8 cellular contexts compared by ENCODE assay signal in the genomic region with DNA sequence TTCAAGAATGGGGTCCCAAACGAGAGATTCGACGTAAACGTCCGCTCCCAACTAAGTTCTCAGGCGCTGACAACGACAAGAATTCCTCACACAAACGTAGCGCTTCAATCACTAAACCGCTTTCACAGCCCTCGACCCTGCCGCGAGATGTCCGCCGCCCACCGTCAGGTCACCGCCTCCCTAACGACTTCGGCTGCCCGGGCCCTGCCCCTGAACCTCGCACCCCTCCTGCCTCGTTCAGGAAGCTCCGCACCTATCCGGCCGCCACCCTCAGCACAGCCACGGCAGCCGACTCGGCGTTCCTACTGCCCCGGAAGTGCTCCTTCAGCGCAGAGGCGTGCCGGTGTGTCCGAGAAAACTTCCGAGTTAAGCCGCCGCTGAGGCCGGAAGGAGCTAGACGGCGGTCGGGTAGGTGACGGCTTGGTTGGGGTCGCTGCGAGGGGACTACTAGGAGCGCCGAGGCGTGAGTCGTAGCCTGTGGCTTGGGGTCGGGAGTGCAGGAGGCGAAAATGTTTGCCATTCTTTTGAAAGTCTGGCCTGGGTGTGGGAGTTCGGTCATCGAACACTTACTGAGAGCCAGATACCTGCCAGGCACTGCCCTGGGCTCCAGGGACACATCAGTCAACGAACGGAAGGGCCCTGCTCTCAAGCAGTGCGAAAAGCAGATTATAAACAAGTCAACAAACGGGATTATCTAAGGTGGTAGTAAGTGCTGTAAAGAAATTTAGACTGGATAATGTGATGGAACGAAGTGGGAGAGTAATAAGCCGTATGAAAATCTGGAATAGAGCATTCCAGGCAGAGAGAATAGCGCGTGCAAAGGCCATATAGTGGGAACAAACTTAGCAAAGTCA. TPM values are rescaled to one million over a fixed set of nuclear protein-coding genes. Genes with fewer than 3 reads are reported as not detected.
DNase-seq lines count a peak whose midpoint lies in the region; ATAC-seq and TF ChIP-seq lines count a peak whose summit lies in the region.

Gene FAM114A2 (minus strand): TSS at position 307 of the 854 bp plus-strand sequence. CDS start 3,957 bp downstream, outside the sequence.
Gene MFAP3 (plus strand): TSS at position 364 of the 854 bp plus-strand sequence. CDS start 10,756 bp downstream, outside the sequence.

- peak; percentile 73 for TF ChIP-seq POLR2A in ovary (IDR thresholded peaks at IDR 0.05)

- no peaks in the 10 kb centered on the region for H4K20me1 ChIP-seq in SU-DHL-6 (ENCODE audit: low read depth, low read length)

- intact Hi-C loops in Right ventricle myocardium inferior (cut with DNase I) = loop anchor here (5.0 kb wide), 1 partner anchor 37 kb away; no protein-coding TSS in a partner anchor
- intact Hi-C loops in ovary (cut with DNase I) = no loop called here

- H3K79me2 ChIP-seq in SU-DHL-6 (ENCODE audit: insufficient read depth, low read length) = peaks cover 37% of the 10 kb centered on the region

- peak within 1 kb of the TSS; percentile 92 for H3K4me3 Mint-ChIP-seq in activated naive CD8-positive, alpha-beta T cell treated with anti-CD3 and anti-CD28 coated beads, Interleukin-2, amount 10 ng/mL, durations not matched to agents 7 days and 5 days

- no peak for TF ChIP-seq EP300 in ovary (IDR thresholded peaks at IDR 0.05)

- no peaks in the 10 kb centered on the region for H3K9me2 ChIP-seq in SU-DHL-6 (replicated peaks; ENCODE audit: insufficient read depth, low read length)

- H3K4me2 ChIP-seq in SU-DHL-6 (ENCODE audit: low read depth, low read length, poor library complexity, severe bottlenecking) = peak within 1 kb of the TSS; percentile 66

- WGBS in ovary, 3 donors = 0% methylated on average over 57 to 60 of the region's 60 CpGs
- WGBS in thymus = 2% methylated on average over 60 of the region's 60 CpGs

- peak within 1 kb of the TSS; percentile 77 for H2AFZ ChIP-seq in SU-DHL-6 (ENCODE audit: low read depth, low read length, severe bottlenecking)

- POLR2A ChIA-PET in activated naive CD8-positive, alpha-beta T cell treated with anti-CD3 and anti-CD28 coated beads, Interleukin-2, amount 10 ng/mL, durations not matched to agents 7 days and 5 days (lab: Charles Lee) = interaction anchor here (0.6 to 3.1 kb wide), 16 partner anchors 10 to 608 kb away, joined by 3 to 31 read pairs (median 4); partner anchors contain the start of gene GALNT10

- peak within 1 kb of the TSS; percentile 96 for H3K27ac Mint-ChIP-seq in activated naive CD8-positive, alpha-beta T cell treated with anti-CD3 and anti-CD28 coated beads, Interleukin-2, amount 10 ng/mL, durations not matched to agents 7 days and 5 days

- H3K4me3 ChIP-seq in GM12865 (ENCODE audit: low read depth, low read length) (peak within 1 kb of the TSS; percentile 99), SU-DHL-6 (ENCODE audit: insufficient read depth, low read length, poor library complexity, severe bottlenecking) (peak within 1 kb of the TSS; percentile 62), ovary (peak within 1 kb of the TSS; percentile 78), thymus (ENCODE audit: low read length) (peak within 1 kb of the TSS; percentile 59)

- peaks cover 4% of the 10 kb centered on the region for H3K4me1 ChIP-seq in ovary (ENCODE audit: insufficient read depth)
- no peaks in the 10 kb centered on the region for H3K4me1 ChIP-seq in thymus (ENCODE audit: control insufficient read depth, insufficient read depth, low read length)

- no peaks in the 10 kb centered on the region for H3K9me3 Mint-ChIP-seq in activated naive CD8-positive, alpha-beta T cell treated with anti-CD3 and anti-CD28 coated beads, Interleukin-2, amount 10 ng/mL, durations not matched to agents 7 days and 5 days

- H3K27me3 ChIP-seq in SU-DHL-6 (ENCODE audit: low read length) = no peaks in the 10 kb centered on the region
- H3K27me3 ChIP-seq in ovary = no peaks in the 10 kb centered on the region
- no peaks in the 10 kb centered on the region for H3K27me3 ChIP-seq in thymus (ENCODE audit: control insufficient read depth, insufficient read depth)

- H3K36me3 ChIP-seq in SU-DHL-6 (ENCODE audit: low read length) (no peaks in the 10 kb centered on the region), ovary (no peaks in the 10 kb centered on the region), thymus (ENCODE audit: control insufficient read depth, insufficient read depth) (no peaks in the 10 kb centered on the region)

- no peaks in the 10 kb centered on the region for H3K27me3 Mint-ChIP-seq in activated naive CD8-positive, alpha-beta T cell treated with anti-CD3 and anti-CD28 coated beads, Interleukin-2, amount 10 ng/mL, durations not matched to agents 7 days and 5 days

- peak; percentile 97 for ATAC-seq in HG02678 (IDR thresholded peaks at IDR 0.05; ENCODE audit: unreplicated experiment)
- peak; percentile 99 for ATAC-seq in activated naive CD8-positive, alpha-beta T cell treated with anti-CD3 and anti-CD28 coated beads, Interleukin-2, amount 10 ng/mL, durations not matched to agents 7 days and 5 days (ENCODE audit: low read depth)
- peak; percentile 98 for ATAC-seq in Right ventricle myocardium inferior

- H3K4me1 Mint-ChIP-seq in activated naive CD8-positive, alpha-beta T cell treated with anti-CD3 and anti-CD28 coated beads, Interleukin-2, amount 10 ng/mL, durations not matched to agents 7 days and 5 days = peaks cover 35% of the 10 kb centered on the region

- H3K27ac ChIP-seq in SU-DHL-6 (ENCODE audit: low read depth, low read length) (peak within 1 kb of the TSS; percentile 73), ovary (peak within 1 kb of the TSS; percentile 5 to 50), thymus (ENCODE audit: low read depth) (peak within 1 kb of the TSS; percentile 89)

- DNase-seq in GM12865 (ENCODE audit: low read depth) (peak; percentile 96), NCI-H1105 treated with DMSO at 0.1 percent for 48 hours (lab: John Stamatoyannopoulos, UW) (peak; percentile 68), Right ventricle myocardium inferior (ENCODE audit: missing footprints) (peak; percentile 95), ovary (peak; percentile 79 to 89 (median 82))
- DNase-seq in activated naive CD8-positive, alpha-beta T cell treated with anti-CD3 and anti-CD28 coated beads, Interleukin-2, amount 10 ng/mL, durations not matched to agents 7 days and 5 days = peak; percentile 87

- TF ChIP-seq CTCF in GM12865 (IDR thresholded peaks at IDR 0.05; ENCODE audit: insufficient read depth, low read depth, low read length, missing control alignments) (no peak), SU-DHL-6 (IDR thresholded peaks at IDR 0.05; ENCODE audit: insufficient read depth, low read length, poor library complexity, severe bottlenecking) (no peak), ovary (IDR thresholded peaks at IDR 0.05) (no peak)

- H3F3A ChIP-seq in SU-DHL-6 (ENCODE audit: insufficient read depth) = peaks cover 6% of the 10 kb centered on the region; the same call in 1 of the 2 replicates

- peak within 1 kb of the TSS; percentile 70 for H3K9ac ChIP-seq in SU-DHL-6 (ENCODE audit: low read length)

- H3K36me3 Mint-ChIP-seq in activated naive CD8-positive, alpha-beta T cell treated with anti-CD3 and anti-CD28 coated beads, Interleukin-2, amount 10 ng/mL, durations not matched to agents 7 days and 5 days = peaks cover 14% of the 10 kb centered on the region

- H3K9me3 ChIP-seq in SU-DHL-6 (ENCODE audit: insufficient read depth, low read length) (no peaks in the 10 kb centered on the region), ovary (no peaks in the 10 kb centered on the region), thymus (ENCODE audit: control insufficient read depth) (no peaks in the 10 kb centered on the region)

RNA-seq across cellular contexts. Expression of gene FAM114A2, which starts in this region (rescaled TPM):
- total RNA-seq in activated naive CD8-positive, alpha-beta T cell treated with anti-CD3 and anti-CD28 coated beads, Interleukin-2, amount 10 ng/mL, durations not matched to agents 7 days and 5 days = 10 to 100 TPM; 25.8 to 28.6 TPM
- total RNA-seq in Right ventricle myocardium inferior = 34.9 TPM
- total RNA-seq in ovary = 10 to 100 TPM; 11.0 to 63.3 (median 41.5) TPM
- 10 to 100 TPM in 1 of 2 donors, 1 to 10 TPM in 1; 9.6 to 15.9 TPM for polyA plus RNA-seq in ovary
- 14.1 TPM for polyA plus RNA-seq in thymus

RNA-seq across cellular contexts. Expression of gene MFAP3, which starts in this region (rescaled TPM):
- 10 to 100 TPM; 26.0 to 26.1 TPM for total RNA-seq in activated naive CD8-positive, alpha-beta T cell treated with anti-CD3 and anti-CD28 coated beads, Interleukin-2, amount 10 ng/mL, durations not matched to agents 7 days and 5 days
- 25.8 TPM for total RNA-seq in Right ventricle myocardium inferior
- total RNA-seq in ovary = 10 to 100 TPM; 15.9 to 33.2 (median 25.0) TPM
- polyA plus RNA-seq in ovary = 10 to 100 TPM in 1 of 2 donors, 1 to 10 TPM in 1; 9.1 to 23.2 TPM
- polyA plus RNA-seq in thymus = 3.5 TPM

Comparison
In these comparisons a context has a peak if more than half of its experiments do, and no peak if none do; other contexts are left out.
1. Peak in every context shown above with its lines: DNase-seq, ATAC-seq, H3K4me3 ChIP-seq and H3K27ac ChIP-seq.
2. H3K27ac ChIP-seq: peak in every context shown above with its lines; median percentile 89 in thymus; 73 in SU-DHL-6; 28 in ovary.